Comparison of ENCODE assay signal across 22 cellular contexts in genomic region chr4:105291920-105292319, GRCh38.
A peak's percentile ranks its signal among the peaks of the same experiment; 100 is the strongest.
DNase-seq lines count a peak whose midpoint lies in the region; ATAC-seq, FAIRE-seq and TF ChIP-seq lines count a peak whose summit lies in the region.
"Had no signal": no experiment of that assay in that cellular context is flagged by ENCODE, and none has a peak within 500 bp of the region (broad histone marks: within the 10 kb centered on the region; RNA-seq: fewer than 3 reads in every experiment).

No MANE protein-coding gene starts in this region.

- no TSS peak for BruUV-seq in K562 (replicated peaks; lab: Mats Ljungman, UMichigan)

- in situ Hi-C loops in K562 (cut with MboI) = no loop called here

- H3K27me3 ChIP-seq in ACC112 (ENCODE audit: insufficient read depth, low read length) (no peaks in the 10 kb centered on the region), K562 (ENCODE audit: control insufficient read depth in 2 of 2, insufficient read depth in 2 of 2, low read length in 2 of 2) (no peaks in the 10 kb centered on the region)

- TF ChIP-seq RAD21 in K562 (CRISPR knock-in tag; conservative IDR thresholded peaks at IDR 0.05 in 1 of 2, IDR thresholded peaks at IDR 0.05 in 1 of 2) = no peak

- no peak for TF ChIP-seq CTCF in K562 (IDR thresholded peaks at IDR 0.05 in 2 of 3, conservative IDR thresholded peaks at IDR 0.05 in 1 of 3; ENCODE audit: insufficient read depth in 2 of 3, low read depth in 1 of 3, low read length in 3 of 3)

- FAIRE-seq in K562 (lab: Jason Lieb, UNC) = no peak
- FAIRE-seq: A549, GM12891, HTR-8/SVneo had no signal

- 0% methylated on average over 3 of the region's 3 CpGs for WGBS in K562 (ENCODE audit: insufficient coverage, low coverage, missing lambda C conversion rate)

- H4K20me1 ChIP-seq in K562 (replicated peaks; ENCODE audit: control insufficient read depth, insufficient read depth, low read length) = no peaks in the 10 kb centered on the region

- H3K36me3 ChIP-seq in ACC112 (ENCODE audit: insufficient read depth, low read length) (no peaks in the 10 kb centered on the region), K562 (ENCODE audit: control insufficient read depth, insufficient read depth, low read length) (no peaks in the 10 kb centered on the region)

- TF ChIP-seq EP300 in K562 (IDR thresholded peaks at IDR 0.05; ENCODE audit: low read length) = no peak

- H2AFZ ChIP-seq in ACC112 (ENCODE audit: low read length, unreplicated experiment) (peak overlapping the region; percentile 21), K562 (ENCODE audit: low read depth, low read length) (no peak overlapping the region)
- H2AFZ ChIP-seq: GM23338 had no signal

- CTCF ChIA-PET in K562 (lab: Yijun Ruan, JAX; ENCODE audit: low intra/inter-chr PET ratio) = no interaction called here

- H3K79me2 ChIP-seq in ACC112 (ENCODE audit: control insufficient read depth, insufficient read depth, low read length, unreplicated experiment) (no peaks in the 10 kb centered on the region), K562 (ENCODE audit: control insufficient read depth, insufficient read depth, low read length) (no peaks in the 10 kb centered on the region)

- POLR2A ChIA-PET in K562 (lab: Yijun Ruan, JAX) = no interaction called here

- no peak overlapping the region for H3K4me3 ChIP-seq in ACC112 (ENCODE audit: low read depth, low read length)
- H3K4me3 ChIP-seq in K562 = no peak overlapping the region
- H3K4me3 ChIP-seq: A549, GM23338 had no signal

- no peak overlapping the region for H3K4me2 ChIP-seq in K562 (ENCODE audit: insufficient read depth, low read length)
- H3K4me2 ChIP-seq: A549, GM23338 had no signal

- H3K9ac ChIP-seq in K562 (ENCODE audit: insufficient read depth in 1 of 2, low read depth in 2 of 2, low read length in 2 of 2) = no peak overlapping the region

- H3K4me1 ChIP-seq in ACC112 (ENCODE audit: control insufficient read depth, insufficient read depth, low read length, unreplicated experiment) (no peaks in the 10 kb centered on the region), K562 (replicated peaks in 1 of 2; ENCODE audit: control insufficient read depth in 2 of 2, insufficient read depth in 2 of 2, low read length in 2 of 2) (no peaks in the 10 kb centered on the region)
- H3K4me1 ChIP-seq: A549 had no signal

- H3K9me1 ChIP-seq in K562 (ENCODE audit: control insufficient read depth, insufficient read depth, low read length) = no peaks in the 10 kb centered on the region

- no peaks in the 10 kb centered on the region for H3K9me3 ChIP-seq in K562 (replicated peaks; ENCODE audit: control insufficient read depth, insufficient read depth, low read depth, low read length)
- H3K9me3 ChIP-seq: A549 had no signal

- no peak for TF ChIP-seq POLR2A in K562 (conservative IDR thresholded peaks at IDR 0.05)

- H3K27ac ChIP-seq in ACC112 (ENCODE audit: low read depth, low read length) (no peak overlapping the region), K562 (ENCODE audit: extremely low read depth, low read depth, low read length) (no peak overlapping the region)
- H3K27ac ChIP-seq: A549 had no signal

- peak; percentile 19 for DNase-seq in HuH-7 (ENCODE audit: low spot score)
- no peak for DNase-seq in K562 (ENCODE audit: extremely low read depth in 1 of 4, low spot score in 3 of 4)
- DNase-seq in left colon = no peak
- DNase-seq in HCEC 1CT = no peak
- DNase-seq in Ammon's horn (ENCODE audit: low spot score) = no peak
- DNase-seq: CD4-positive, CD25-positive, alpha-beta regulatory T cell; Kasumi-1; NCI-H1105; NCI-H146; NCI-H2029; NCI-H2171; NCI-H345; NCI-H526; Right ventricle myocardium superior had no signal

- ATAC-seq in K562 (no peak), left colon (peak; percentile 75), GM21381 (IDR thresholded peaks at IDR 0.05; ENCODE audit: unreplicated experiment) (no peak), HG03039 (IDR thresholded peaks at IDR 0.05; ENCODE audit: unreplicated experiment) (no peak)
- ATAC-seq: A549, GM23338, HCT116 had no signal

- intact Hi-C loops in K562 (cut with micrococcal nuclease) (no loop called here), left colon (cut with DNase I, micrococcal nuclease) (no loop called here)

TF ChIP-seq in K562, 482 proteins besides CTCF, POLR2A, EP300 and RAD21:
- TF ChIP-seq TFE3 (CRISPR knock-in tag; IDR thresholded peaks at IDR 0.05) (0 out of 2 replicates have a peak, but pooled peaks have one; percentile 0), MAFK (IDR thresholded peaks at IDR 0.05; ENCODE audit: low read length) (no peak)
